ENCODE assay signal across 11 cellular contexts in the genomic region with DNA sequence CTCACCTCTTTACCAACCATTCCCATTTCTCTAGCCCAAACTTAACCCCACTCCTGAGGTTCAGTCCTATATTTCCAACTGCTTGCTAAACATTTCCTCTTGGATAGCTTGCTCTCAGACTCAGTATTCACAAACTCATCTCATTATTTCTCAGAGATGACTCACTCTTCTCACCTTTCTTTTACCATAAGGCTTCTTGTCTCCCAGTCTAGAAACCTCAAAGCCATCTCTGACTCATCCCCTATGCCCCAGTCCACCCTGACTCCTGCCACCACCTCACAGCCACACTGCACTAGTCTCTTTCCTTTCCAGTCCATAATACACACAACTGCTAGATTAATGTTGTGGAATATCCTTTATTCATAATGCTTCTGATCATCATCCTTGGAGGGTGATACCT. TPM values are rescaled to one million over a fixed set of nuclear protein-coding genes. Genes with fewer than 3 reads are reported as not detected.
DNase-seq lines count a peak whose midpoint lies in the region; ATAC-seq, FAIRE-seq and TF ChIP-seq lines count a peak whose summit lies in the region.
"Had no signal": no experiment of that assay in that cellular context is flagged by ENCODE, and none has a peak within 500 bp of the region (broad histone marks: within the 10 kb centered on the region; RNA-seq: fewer than 3 reads in every experiment).

No MANE protein-coding gene starts in this region.

- no peaks in the 10 kb centered on the region for H3K9me3 Mint-ChIP-seq in GM23338
- H3K9me3 Mint-ChIP-seq: memory B cell had no signal

- no peaks in the 10 kb centered on the region for H3F3A ChIP-seq in GM23338 (replicated peaks; ENCODE audit: low read depth)

- H2BK15ac ChIP-seq in mesendoderm (replicated peaks; ENCODE audit: low read depth) = no peak overlapping the region

- H3K4me3 Mint-ChIP-seq in GM23338 = no peak overlapping the region
- H3K4me3 Mint-ChIP-seq: memory B cell had no signal

- H3K27me3 Mint-ChIP-seq in GM23338 (ENCODE audit: insufficient read depth, low read depth, poor library complexity) = peaks cover 8% of the 10 kb centered on the region

- H3K4me2 ChIP-seq in GM23338 = no peak overlapping the region
- H3K4me2 ChIP-seq in mesendoderm (ENCODE audit: low read length) = no peak overlapping the region

- H3K36me3 ChIP-seq in bronchial epithelial cell (ENCODE audit: control insufficient read depth, insufficient read depth, low read length) = no peaks in the 10 kb centered on the region
- H3K36me3 ChIP-seq in GM23338 (ENCODE audit: insufficient read depth) = no peaks in the 10 kb centered on the region
- H3K36me3 ChIP-seq in mesendoderm (ENCODE audit: control insufficient read depth, insufficient read depth, low read length) = no peaks in the 10 kb centered on the region

- H2BK5ac ChIP-seq in mesendoderm (ENCODE audit: low read length) = no peak overlapping the region

- H2BK120ac ChIP-seq in mesendoderm (ENCODE audit: low read depth, low read length) = no peak overlapping the region

- H3K56ac ChIP-seq in mesendoderm (ENCODE audit: low read length) = no peak overlapping the region

- H3K23ac ChIP-seq in mesendoderm (ENCODE audit: low read length) = no peak overlapping the region

- H3K27ac Mint-ChIP-seq in GM23338 = no peak overlapping the region
- H3K27ac Mint-ChIP-seq: memory B cell had no signal

- FAIRE-seq in bronchial epithelial cell (lab: Jason Lieb, UNC) = no peak
- FAIRE-seq: G401.6 had no signal

- H3K9me2 ChIP-seq in GM23338 (ENCODE audit: insufficient read depth) = no peaks in the 10 kb centered on the region

- H3K79me2 ChIP-seq in GM23338 (replicated peaks; ENCODE audit: insufficient read depth) (no peaks in the 10 kb centered on the region), mesendoderm (ENCODE audit: control insufficient read depth, insufficient read depth, low read length) (no peaks in the 10 kb centered on the region)

- H4K20me1 ChIP-seq in GM23338 (replicated peaks; ENCODE audit: insufficient read depth) = no peaks in the 10 kb centered on the region

- peak; percentile 81 for ATAC-seq in GM21529 (IDR thresholded peaks at IDR 0.05; ENCODE audit: unreplicated experiment)
- ATAC-seq in HG03469 (IDR thresholded peaks at IDR 0.05; ENCODE audit: unreplicated experiment) = peak; percentile 94
- ATAC-seq in GM23338 = no peak

- no peaks in the 10 kb centered on the region for H3K36me3 Mint-ChIP-seq in GM23338 (ENCODE audit: low read depth)

- no peak overlapping the region for H3K4ac ChIP-seq in mesendoderm (ENCODE audit: low read depth, low read length)

- H3K4me1 ChIP-seq in GM23338 (ENCODE audit: insufficient read depth) = peaks cover 11% of the 10 kb centered on the region; the same call in 1 of the 2 replicates
- no peaks in the 10 kb centered on the region for H3K4me1 ChIP-seq in mesendoderm (ENCODE audit: control insufficient read depth, low read depth, low read length)

- H3K27me3 ChIP-seq in bronchial epithelial cell (ENCODE audit: control insufficient read depth, insufficient read depth, low read length) (peaks cover 11% of the 10 kb centered on the region), GM23338 (ENCODE audit: insufficient read depth) (peaks cover 9% of the 10 kb centered on the region), mesendoderm (ENCODE audit: insufficient read depth, low read length, poor library complexity) (no peaks in the 10 kb centered on the region)

- no peak overlapping the region for H3K27ac ChIP-seq in GM23338 (ENCODE audit: low read depth)
- no peak overlapping the region for H3K27ac ChIP-seq in mesendoderm (ENCODE audit: low read depth, low read length)
- H3K27ac ChIP-seq: coronary artery had no signal

- DNase-seq in GM12865 (ENCODE audit: low read depth) = peak; percentile 50
- DNase-seq in bronchial epithelial cell (ENCODE audit: low read depth) = peak; percentile 85
- no peak for DNase-seq in NCI-H774 (lab: John Stamatoyannopoulos, UW)
- DNase-seq in GM23338 (ENCODE audit: low spot score) = no peak
- no peak for DNase-seq in mesendoderm
- DNase-seq in NOMO-1 treated with DMSO at 0.1 percent for 48 hours (lab: John Stamatoyannopoulos, UW; ENCODE audit: unreplicated experiment) = no peak

- no peaks in the 10 kb centered on the region for H3K79me1 ChIP-seq in mesendoderm (ENCODE audit: low read length)

- H4K5ac ChIP-seq in mesendoderm (ENCODE audit: low read length) = no peak overlapping the region

- H2AK5ac ChIP-seq in mesendoderm (ENCODE audit: low read length) = no peak overlapping the region

- no peak overlapping the region for H3K9ac ChIP-seq in mesendoderm (ENCODE audit: low read length)

- no peak overlapping the region for H3K4me3 ChIP-seq in GM12865 (ENCODE audit: low read depth, low read length)
- no peak overlapping the region for H3K4me3 ChIP-seq in bronchial epithelial cell (ENCODE audit: low read depth, low read length)
- H3K4me3 ChIP-seq in GM23338 = no peak overlapping the region
- no peak overlapping the region for H3K4me3 ChIP-seq in mesendoderm (ENCODE audit: low read length)
- H3K4me3 ChIP-seq: coronary artery had no signal

- no peak overlapping the region for H3K18ac ChIP-seq in mesendoderm (ENCODE audit: low read length)

- no peak overlapping the region for H2AFZ ChIP-seq in GM23338

- peaks cover 27% of the 10 kb centered on the region for H3K4me1 Mint-ChIP-seq in GM23338

- H4K8ac ChIP-seq in mesendoderm (ENCODE audit: low read depth, low read length) = no peak overlapping the region

- TF ChIP-seq CTCF in GM12865 (IDR thresholded peaks at IDR 0.05; ENCODE audit: insufficient read depth, low read depth, low read length, missing control alignments) (no peak), bronchial epithelial cell (IDR thresholded peaks at IDR 0.05; ENCODE audit: insufficient read depth, low read length, severe bottlenecking) (no peak), GM23338 (conservative IDR thresholded peaks at IDR 0.05; ENCODE audit: low read depth in 2 of 2) (no peak)

TF ChIP-seq in GM23338, 12 proteins besides CTCF, POLR2A, EP300 and RAD21 (continues in another document):
- TF ChIP-seq, protein P1, sequence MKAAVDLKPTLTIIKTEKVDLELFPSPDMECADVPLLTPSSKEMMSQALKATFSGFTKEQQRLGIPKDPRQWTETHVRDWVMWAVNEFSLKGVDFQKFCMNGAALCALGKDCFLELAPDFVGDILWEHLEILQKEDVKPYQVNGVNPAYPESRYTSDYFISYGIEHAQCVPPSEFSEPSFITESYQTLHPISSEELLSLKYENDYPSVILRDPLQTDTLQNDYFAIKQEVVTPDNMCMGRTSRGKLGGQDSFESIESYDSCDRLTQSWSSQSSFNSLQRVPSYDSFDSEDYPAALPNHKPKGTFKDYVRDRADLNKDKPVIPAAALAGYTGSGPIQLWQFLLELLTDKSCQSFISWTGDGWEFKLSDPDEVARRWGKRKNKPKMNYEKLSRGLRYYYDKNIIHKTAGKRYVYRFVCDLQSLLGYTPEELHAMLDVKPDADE (IDR thresholded peaks at IDR 0.05) = no peak
- no peak for TF ChIP-seq STAT1 (IDR thresholded peaks at IDR 0.05; ENCODE audit: unreplicated experiment)
- TF ChIP-seq ZNF114 (CRISPR knock-in tag; IDR thresholded peaks at IDR 0.05) = no peak
- no peak for TF ChIP-seq EZH2 (IDR thresholded peaks at IDR 0.05; ENCODE audit: low read depth, unreplicated experiment)
- TF ChIP-seq ZNF331 (CRISPR knock-in tag; IDR thresholded peaks at IDR 0.05; ENCODE audit: low read depth) = no peak

RNA-seq across cellular contexts. Expression of a gene that starts 4.8 kb away (rescaled TPM):
- total RNA-seq in bronchial epithelial cell = not detected in 2 replicates
- 1.4 and 1.8 TPM in 2 replicates for total RNA-seq in GM23338 (2014; rRNA removed; shearing (Covaris generic))
- polyA plus RNA-seq in GM23338 (2016; fragmentation: Nextera tagmentation; extraction: Ambion mirVana) = 0.11 and 0.16 TPM in 2 replicates
- 0.22 TPM for polyA plus RNA-seq in mesendoderm (2013, experiment 1 of 2)
- polyA plus RNA-seq in mesendoderm (2013, experiment 2 of 2) = 0.20 TPM

Comparison
In these comparisons a context has a peak if more than half of its experiments do, and no peak if none do; other contexts are left out.
1. DNase-seq: peak in GM12865 (single experiment) and bronchial epithelial cell (single experiment); none in NCI-H774 (single experiment), GM23338 (single experiment), mesendoderm (single experiment) and NOMO-1 treated with DMSO at 0.1 percent for 48 hours (single experiment).